In the genomic region with DNA sequence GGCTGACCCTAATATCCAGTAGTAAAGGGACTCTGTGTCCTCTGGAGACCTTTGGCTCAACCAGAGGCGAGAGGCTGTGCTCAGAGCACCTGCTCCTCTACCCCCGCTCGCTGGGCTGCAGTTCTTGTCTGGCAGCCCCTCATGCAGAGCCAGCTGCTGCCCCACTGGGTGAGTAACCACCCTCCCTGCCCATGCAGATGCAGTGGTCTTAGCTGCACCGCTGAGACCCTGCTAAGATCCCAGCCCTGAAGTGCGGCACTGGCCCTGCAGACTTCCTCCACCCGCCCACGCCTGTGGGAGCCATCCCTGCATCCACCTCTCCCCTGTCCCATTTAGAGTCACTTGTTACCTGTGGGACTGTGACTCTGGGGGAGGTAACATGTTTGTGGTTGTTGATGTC, we compare ENCODE assay signal across 15 cellular contexts.
"Had no signal": no experiment of that assay in that cellular context is flagged by ENCODE, and none has a peak within 500 bp of the region (broad histone marks: within the 10 kb centered on the region; RNA-seq: fewer than 3 reads in every experiment).

No MANE protein-coding gene starts in this region.

- H3K36me3 Mint-ChIP-seq: naive thymus-derived CD4-positive, alpha-beta T cell; type B pancreatic cell had no signal

- ATAC-seq: left colon; left ventricle myocardium superior; naive thymus-derived CD4-positive, alpha-beta T cell; sciatic nerve had no signal

- H3K4me3 ChIP-seq: hepatocyte, skin epidermis, thyroid gland had no signal

- H3K4me3 Mint-ChIP-seq: naive thymus-derived CD4-positive, alpha-beta T cell; nephron progenitor cell; type B pancreatic cell had no signal

- H3K79me2 ChIP-seq: hepatocyte had no signal

- H3K4me2 ChIP-seq: hepatocyte had no signal

- H3K9me3 ChIP-seq: thyroid gland had no signal

- H3K36me3 ChIP-seq: thyroid gland had no signal

- H2AFZ ChIP-seq: hepatocyte had no signal

- H3K27ac ChIP-seq: hepatocyte, skin epidermis, thyroid gland had no signal

- H3K27me3 ChIP-seq: hepatocyte, thyroid gland had no signal

- FAIRE-seq: colon, urothelium cell line had no signal

- H3K9me3 Mint-ChIP-seq: type B pancreatic cell had no signal

- H3K27ac Mint-ChIP-seq: naive thymus-derived CD4-positive, alpha-beta T cell; nephron progenitor cell; type B pancreatic cell had no signal

- DNase-seq: dermis blood vessel endothelial cell; foreskin melanocyte; left colon; left ventricle myocardium superior; naive thymus-derived CD4-positive, alpha-beta T cell; nephron progenitor cell; stimulated activated CD4-positive, alpha-beta T cell treated with anti-CD3 and anti-CD28 coated beads, Interleukin-2, amount 100 ng/mL, for 24 hours; stimulated activated naive CD4-positive, alpha-beta T cell treated with Interleukin-2 at 50 U/mL for 16 hours had no signal
